ENCODE assay signal across 28 cellular contexts in the genomic region with DNA sequence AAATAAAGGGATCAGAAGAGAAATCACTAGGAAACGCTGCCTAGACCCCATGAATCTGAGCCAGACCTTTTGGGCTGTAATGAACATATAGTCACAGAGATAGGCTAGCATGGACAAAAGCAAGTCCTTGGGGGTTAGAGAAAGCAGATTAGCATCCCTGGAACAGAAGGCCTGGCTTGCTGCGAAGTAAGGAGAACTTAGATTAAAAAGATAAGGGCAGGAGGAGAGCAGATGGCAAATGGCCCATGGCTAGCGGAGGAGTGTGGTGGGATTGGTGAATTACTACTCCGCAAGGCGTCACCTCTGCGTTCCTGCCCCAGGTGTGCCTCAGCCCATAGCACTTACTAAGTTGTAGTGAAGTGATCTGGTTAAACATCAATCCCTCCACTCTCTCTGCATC.
"Had no signal": no experiment of that assay in that cellular context is flagged by ENCODE, and none has a peak within 500 bp of the region (broad histone marks: within the 10 kb centered on the region; RNA-seq: fewer than 3 reads in every experiment).

No MANE protein-coding gene starts in this region.

- H3K9ac ChIP-seq: parathyroid adenoma had no signal

- H3K36me3 ChIP-seq: brain microvascular endothelial cell, heart left ventricle, stomach, thyroid gland, upper lobe of right lung had no signal

- H3K4me3 ChIP-seq: coronary artery, heart left ventricle, psoas muscle, smooth muscle cell, stomach, thyroid gland, upper lobe of right lung had no signal

- H3K27ac ChIP-seq: brain microvascular endothelial cell, coronary artery, heart left ventricle, parathyroid adenoma, psoas muscle, stomach, thyroid gland, upper lobe of right lung had no signal

- H3K4me2 ChIP-seq: smooth muscle cell had no signal

- H2AFZ ChIP-seq: parathyroid adenoma had no signal

- H3K9me3 ChIP-seq: heart left ventricle, psoas muscle, stomach, thyroid gland, upper lobe of right lung had no signal

- H3K4me1 ChIP-seq: parathyroid adenoma, psoas muscle, upper lobe of right lung had no signal

- H3K27me3 ChIP-seq: brain microvascular endothelial cell, heart left ventricle, stomach, thyroid gland, upper lobe of right lung had no signal

- DNase-seq: activated CD4-positive, alpha-beta memory T cell treated with anti-CD3 and anti-CD28 coated beads, Interleukin-2, amount 10 ng/mL, durations not matched to agents 7 days and 5 days; activated CD4-positive, alpha-beta T cell treated with anti-CD3 and anti-CD28 coated beads for 1 hour; activated CD4-positive, alpha-beta T cell treated with anti-CD3 and anti-CD28 coated beads, Interleukin-2, amount 10 ng/mL, durations not matched to agents 7 days and 5 days; activated CD8-positive, alpha-beta memory T cell treated with anti-CD3 and anti-CD28 coated beads, Interleukin-2, amount 50 U/mL, for 48 hours; activated gamma-delta T cell; activated naive CD4-positive, alpha-beta T cell treated with anti-CD3 and anti-CD28 coated beads, Interleukin-2, amount 10 ng/mL, durations not matched to agents 7 days and 5 days; activated naive CD8-positive, alpha-beta T cell treated with anti-CD3 and anti-CD28 coated beads, Interleukin-2, amount 10 ng/mL, durations not matched to agents 7 days and 5 days; activated T-cell treated with anti-CD3 and anti-CD28 coated beads, Interleukin-2, amount 50 U/mL, for 24 hours; brain microvascular endothelial cell; effector memory CD8-positive, alpha-beta T cell; foreskin fibroblast; heart left ventricle; hypothalamus; midbrain; naive thymus-derived CD4-positive, alpha-beta T cell; occipital lobe; psoas muscle; stimulated activated CD4-positive, alpha-beta T cell treated with anti-CD3 and anti-CD28 coated beads, Interleukin-1b, Interleukin-23, amount 100 ng/mL, for 48 hours; stimulated activated CD4-positive, alpha-beta T cell treated with anti-CD3 and anti-CD28 coated beads, Interleukin-4, amount 100 ng/mL, for 4 hours; stimulated activated naive B cell treated with anti-CD40 and anti-IgM and Interleukin-4, amounts not matched to agents 10 μg/mL and 1 μg/mL and 100 μg/mL, for 72 hours; stomach; thyroid gland; upper lobe of right lung had no signal

- ATAC-seq: effector memory CD8-positive, alpha-beta T cell; esophagus mucosa; heart left ventricle; naive thymus-derived CD4-positive, alpha-beta T cell; psoas muscle; stimulated activated naive B cell treated with anti-CD40 and anti-IgM and Interleukin-4, amounts not matched to agents 10 μg/mL and 1 μg/mL and 100 μg/mL, for 72 hours; upper lobe of right lung; WTC11 had no signal
